ENCODE assay signal across 1 cellular context in the genomic region with DNA sequence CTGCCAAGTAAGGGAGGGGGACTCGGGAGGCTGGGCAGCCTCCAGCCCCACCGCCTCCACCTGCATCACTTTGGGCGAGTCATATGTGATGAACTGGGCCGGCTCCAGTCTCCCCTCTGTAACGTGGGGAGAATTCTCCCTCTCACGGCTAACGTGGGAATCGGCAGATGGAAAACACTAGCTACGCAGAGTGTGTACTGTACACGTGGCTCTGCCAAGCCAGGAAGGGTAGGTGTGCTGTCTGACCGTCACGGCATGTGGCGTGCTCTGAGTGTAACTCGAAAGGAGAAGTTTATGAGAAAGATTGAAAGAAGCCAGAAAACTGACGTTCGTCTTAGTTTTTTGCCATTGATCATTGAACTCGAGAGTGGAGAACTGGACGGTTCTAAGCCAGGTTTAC.
A peak's percentile ranks its signal among the peaks of the same experiment; 100 is the strongest.
TF ChIP-seq lines count a peak whose summit lies in the region.

No MANE protein-coding gene starts in this region.

TF ChIP-seq in GM12878, 131 proteins besides CTCF, POLR2A, EP300 and RAD21:
- no peak for TF ChIP-seq NFIC (IDR thresholded peaks at IDR 0.05; ENCODE audit: low read depth, low read length)
- TF ChIP-seq, protein P1, sequence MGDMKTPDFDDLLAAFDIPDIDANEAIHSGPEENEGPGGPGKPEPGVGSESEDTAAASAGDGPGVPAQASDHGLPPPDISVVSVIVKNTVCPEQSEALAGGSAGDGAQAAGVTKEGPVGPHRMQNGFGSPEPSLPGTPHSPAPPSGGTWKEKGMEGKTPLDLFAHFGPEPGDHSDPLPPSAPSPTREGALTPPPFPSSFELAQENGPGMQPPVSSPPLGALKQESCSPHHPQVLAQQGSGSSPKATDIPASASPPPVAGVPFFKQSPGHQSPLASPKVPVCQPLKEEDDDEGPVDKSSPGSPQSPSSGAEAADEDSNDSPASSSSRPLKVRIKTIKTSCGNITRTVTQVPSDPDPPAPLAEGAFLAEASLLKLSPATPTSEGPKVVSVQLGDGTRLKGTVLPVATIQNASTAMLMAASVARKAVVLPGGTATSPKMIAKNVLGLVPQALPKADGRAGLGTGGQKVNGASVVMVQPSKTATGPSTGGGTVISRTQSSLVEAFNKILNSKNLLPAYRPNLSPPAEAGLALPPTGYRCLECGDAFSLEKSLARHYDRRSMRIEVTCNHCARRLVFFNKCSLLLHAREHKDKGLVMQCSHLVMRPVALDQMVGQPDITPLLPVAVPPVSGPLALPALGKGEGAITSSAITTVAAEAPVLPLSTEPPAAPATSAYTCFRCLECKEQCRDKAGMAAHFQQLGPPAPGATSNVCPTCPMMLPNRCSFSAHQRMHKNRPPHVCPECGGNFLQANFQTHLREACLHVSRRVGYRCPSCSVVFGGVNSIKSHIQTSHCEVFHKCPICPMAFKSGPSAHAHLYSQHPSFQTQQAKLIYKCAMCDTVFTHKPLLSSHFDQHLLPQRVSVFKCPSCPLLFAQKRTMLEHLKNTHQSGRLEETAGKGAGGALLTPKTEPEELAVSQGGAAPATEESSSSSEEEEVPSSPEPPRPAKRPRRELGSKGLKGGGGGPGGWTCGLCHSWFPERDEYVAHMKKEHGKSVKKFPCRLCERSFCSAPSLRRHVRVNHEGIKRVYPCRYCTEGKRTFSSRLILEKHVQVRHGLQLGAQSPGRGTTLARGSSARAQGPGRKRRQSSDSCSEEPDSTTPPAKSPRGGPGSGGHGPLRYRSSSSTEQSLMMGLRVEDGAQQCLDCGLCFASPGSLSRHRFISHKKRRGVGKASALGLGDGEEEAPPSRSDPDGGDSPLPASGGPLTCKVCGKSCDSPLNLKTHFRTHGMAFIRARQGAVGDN (IDR thresholded peaks at IDR 0.05): peak; percentile 33; the same call in 1 of the 2 replicates
